28 cellular contexts compared by ENCODE assay signal in the genomic region with DNA sequence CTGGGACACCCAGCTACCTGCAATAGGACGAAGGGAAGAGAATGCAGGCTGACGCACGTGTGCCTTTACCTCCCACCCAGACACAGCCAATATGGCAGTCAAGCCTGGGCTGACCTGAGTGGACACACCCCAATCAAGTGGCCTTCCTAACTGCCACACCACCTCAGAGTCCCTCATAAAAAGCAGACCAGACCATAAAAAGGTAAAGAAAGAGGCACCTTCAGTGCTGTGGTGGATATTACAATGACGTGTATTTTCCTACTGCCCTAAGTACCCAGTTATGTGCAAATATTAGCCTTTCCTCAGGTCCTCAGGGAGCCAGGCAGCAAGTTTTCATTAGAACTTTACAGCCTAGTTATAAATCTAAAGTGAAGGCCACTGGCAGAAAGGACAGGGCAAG.
"Had no signal": no experiment of that assay in that cellular context is flagged by ENCODE, and none has a peak within 500 bp of the region (broad histone marks: within the 10 kb centered on the region; RNA-seq: fewer than 3 reads in every experiment).

No MANE protein-coding gene starts in this region.

- H3K36me3 ChIP-seq: gastrocnemius medialis, heart left ventricle, prostate gland, right atrium auricular region, stomach, thyroid gland had no signal

- H3K27me3 ChIP-seq: dorsolateral prefrontal cortex, gastrocnemius medialis, right atrium auricular region, thyroid gland had no signal

- H3K9me3 ChIP-seq: gastrocnemius medialis, heart left ventricle, prostate gland, right atrium auricular region, stomach, thyroid gland had no signal

- H3K9me3 Mint-ChIP-seq: endodermal cell; memory B cell; natural killer cell treated with Interleukin-12 subunit alpha and Interleukin-12 subunit beta and Interleukin-15 and Interleukin-18, amount 100 ng/mL, for 72 hours; neural crest cell had no signal

- H3K4me3 Mint-ChIP-seq: endodermal cell; memory B cell; natural killer cell treated with Interleukin-12 subunit alpha and Interleukin-12 subunit beta and Interleukin-15 and Interleukin-18, amount 100 ng/mL, for 72 hours; neural crest cell had no signal

- H3K4me1 ChIP-seq: gastrocnemius medialis, heart left ventricle, prostate gland, right atrium auricular region, thyroid gland had no signal

- H3K4me3 ChIP-seq: dorsolateral prefrontal cortex, gastrocnemius medialis, heart left ventricle, lung, prostate gland, right atrium auricular region, smooth muscle cell, stomach, thyroid gland had no signal

- ATAC-seq: esophagus mucosa; gastrocnemius medialis; heart left ventricle; natural killer cell treated with Interleukin-12 subunit alpha and Interleukin-12 subunit beta and Interleukin-15 and Interleukin-18, amount 100 ng/mL, for 72 hours; sciatic nerve had no signal

- H3K27ac Mint-ChIP-seq: endodermal cell; memory B cell; naive B cell; natural killer cell treated with Interleukin-12 subunit alpha and Interleukin-12 subunit beta and Interleukin-15 and Interleukin-18, amount 100 ng/mL, for 72 hours had no signal

- H3K4me1 Mint-ChIP-seq: endodermal cell, memory B cell, naive B cell had no signal

- DNase-seq: dorsolateral prefrontal cortex; effector CD8-positive, alpha-beta T cell; endodermal cell; foreskin fibroblast; gastrocnemius medialis; heart left ventricle; hippocampal formation; islet precursor cell; kidney glomerular epithelial cell; naive B cell; stimulated activated CD4-positive, alpha-beta T cell treated with anti-CD3 and anti-CD28 coated beads, Interleukin-12 subunit alpha, Interleukin-12 subunit beta, amount 100 ng/mL, for 4 hours; stimulated activated CD4-positive, alpha-beta T cell treated with anti-CD3 and anti-CD28 coated beads, Interleukin-1b, Interleukin-23, amount 100 ng/mL, for 48 hours; stimulated activated CD4-positive, alpha-beta T cell treated with anti-CD3 and anti-CD28 coated beads, Interleukin-4, amount 100 ng/mL, for 1 hour; stimulated activated CD8-positive, alpha-beta memory T cell treated with anti-CD3 and anti-CD28 coated beads, Interleukin-4, amount 100 ng/mL, for 48 hours; stimulated activated naive CD4-positive, alpha-beta T cell treated with Interleukin-2 at 50 U/mL for 16 hours; stomach; thyroid gland; trophoblast cell had no signal

- H3K27ac ChIP-seq: dorsolateral prefrontal cortex, epithelial cell of prostate, gastrocnemius medialis, heart left ventricle, prostate gland, right atrium auricular region, stomach, thyroid gland had no signal

- H3K36me3 Mint-ChIP-seq: memory B cell; naive B cell; natural killer cell treated with Interleukin-12 subunit alpha and Interleukin-12 subunit beta and Interleukin-15 and Interleukin-18, amount 100 ng/mL, for 72 hours had no signal

- H3K4me2 ChIP-seq: smooth muscle cell had no signal
